In the genomic region with DNA sequence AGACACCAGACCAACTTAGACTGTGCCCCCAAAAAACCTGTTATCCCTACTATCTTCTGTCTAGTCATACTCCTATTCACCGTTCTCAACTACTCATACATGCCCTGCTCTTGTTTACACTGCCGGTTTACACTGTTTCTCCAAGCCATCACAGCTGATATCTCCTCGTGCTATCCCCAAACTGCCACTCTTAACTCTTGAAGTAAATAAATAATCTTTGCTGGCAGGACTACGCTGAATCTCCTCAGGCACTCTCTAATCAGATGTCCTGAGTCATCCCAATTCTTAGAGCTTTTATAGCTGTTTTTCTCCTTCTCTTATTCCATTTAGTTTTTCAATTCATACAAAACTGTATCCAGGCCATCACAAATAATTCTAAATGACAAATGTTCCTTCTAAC, we compare ENCODE assay signal across 14 cellular contexts. TPM values are rescaled to one million over a fixed set of nuclear protein-coding genes. Genes with fewer than 3 reads are reported as not detected.
"Had no signal": no experiment of that assay in that cellular context is flagged by ENCODE, and none has a peak within 500 bp of the region (broad histone marks: within the 10 kb centered on the region; RNA-seq: fewer than 3 reads in every experiment).

No MANE protein-coding gene starts in this region.

RNA-seq across cellular contexts. Expression of a gene that starts 48.4 kb away (rescaled TPM):
- total RNA-seq: naive thymus-derived CD8-positive, alpha-beta T cell; neural crest cell; omental fat pad; osteocyte; pancreas; pulmonary artery endothelial cell; right atrium auricular region; sciatic nerve; smooth muscle cell; suprapubic skin; upper lobe of right lung; uterus had no signal
- polyA plus RNA-seq: naive thymus-derived CD8-positive, alpha-beta T cell; smooth muscle cell; thymus; urinary bladder had no signal
